Comparison of ENCODE assay signal across 1 cellular context in genomic region chr19:18460313-18460712, GRCh38.
TF ChIP-seq lines count a peak whose summit lies in the region.

No MANE protein-coding gene starts in this region.

TF ChIP-seq in HEK293, 187 proteins besides CTCF, POLR2A, EP300 and RAD21 (continued from another document):
- TF ChIP-seq ZBTB44 (tag by site-specific recombination; IDR thresholded peaks at IDR 0.05) (no peak), ZNF335 (tag by site-specific recombination; conservative IDR thresholded peaks at IDR 0.05) (peak; percentile 67)
